ENCODE assay signal across 23 cellular contexts in genomic region chr1:179448429-179449149, GRCh38.
"Had no signal": no experiment of that assay in that cellular context is flagged by ENCODE, and none has a peak within 500 bp of the region (broad histone marks: within the 10 kb centered on the region; RNA-seq: fewer than 3 reads in every experiment).

No MANE protein-coding gene starts in this region.

- H3K79me2 ChIP-seq: parathyroid adenoma had no signal

- H3K4me1 Mint-ChIP-seq: naive thymus-derived CD4-positive, alpha-beta T cell; nephron progenitor cell; stimulated activated memory B cell treated with anti-CD40 and anti-IgM and Interleukin-4, amounts not matched to agents 10 μg/mL and 1 μg/mL and 100 μg/mL, for 72 hours had no signal

- DNase-seq: effector memory CD8-positive, alpha-beta T cell; gastrocnemius medialis; glutamatergic neuron; islet precursor cell; lower lobe of right lung; mesenchymal stem cell; naive thymus-derived CD4-positive, alpha-beta T cell; nephron progenitor cell; spleen; stimulated activated CD4-positive, alpha-beta T cell treated with anti-CD3 and anti-CD28 coated beads, Interleukin-15, amount 100 ng/mL, for 24 hours; stimulated activated CD4-positive, alpha-beta T cell treated with anti-CD3 and anti-CD28 coated beads, Interleukin-1b, Interleukin-23, amount 100 ng/mL, for 48 hours; stimulated activated CD4-positive, alpha-beta T cell treated with anti-CD3 and anti-CD28 coated beads, Interleukin-4, amount 100 ng/mL, for 24 hours; tibial artery; uterus had no signal

- H2AFZ ChIP-seq: parathyroid adenoma had no signal

- H3K27ac ChIP-seq: epithelial cell of prostate, esophagus muscularis mucosa, gastrocnemius medialis, lower lobe of right lung, parathyroid adenoma, prostate gland, spleen, tibial artery, upper lobe of left lung, uterus had no signal

- H3K36me3 ChIP-seq: esophagus muscularis mucosa, gastrocnemius medialis, lower lobe of right lung, prostate gland, spleen, tibial artery, upper lobe of left lung had no signal

- H3K27ac Mint-ChIP-seq: effector memory CD8-positive, alpha-beta T cell; naive thymus-derived CD4-positive, alpha-beta T cell; nephron progenitor cell; stimulated activated memory B cell treated with anti-CD40 and anti-IgM and Interleukin-4, amounts not matched to agents 10 μg/mL and 1 μg/mL and 100 μg/mL, for 72 hours; stimulated activated naive CD8-positive, alpha-beta T cell treated with anti-CD3 and anti-CD28 coated beads, Interleukin-15, Interleukin-2, amounts not matched to agents 100 ng/mL and 50 ng/mL, for 24 hours had no signal

- H3K9me3 Mint-ChIP-seq: stimulated activated memory B cell treated with anti-CD40 and anti-IgM and Interleukin-4, amounts not matched to agents 10 μg/mL and 1 μg/mL and 100 μg/mL, for 72 hours; stimulated activated naive CD8-positive, alpha-beta T cell treated with anti-CD3 and anti-CD28 coated beads, Interleukin-15, Interleukin-2, amounts not matched to agents 100 ng/mL and 50 ng/mL, for 24 hours had no signal

- H3K27me3 ChIP-seq: esophagus muscularis mucosa, gastrocnemius medialis, spleen, tibial artery, upper lobe of left lung, uterus had no signal

- H3K4me3 Mint-ChIP-seq: effector memory CD8-positive, alpha-beta T cell; naive thymus-derived CD4-positive, alpha-beta T cell; nephron progenitor cell; stimulated activated memory B cell treated with anti-CD40 and anti-IgM and Interleukin-4, amounts not matched to agents 10 μg/mL and 1 μg/mL and 100 μg/mL, for 72 hours; stimulated activated naive CD8-positive, alpha-beta T cell treated with anti-CD3 and anti-CD28 coated beads, Interleukin-15, Interleukin-2, amounts not matched to agents 100 ng/mL and 50 ng/mL, for 24 hours had no signal

- H3K4me1 ChIP-seq: esophagus muscularis mucosa, gastrocnemius medialis, lower lobe of right lung, parathyroid adenoma, prostate gland, spleen, tibial artery, upper lobe of left lung, uterus had no signal

- H3K36me3 Mint-ChIP-seq: naive thymus-derived CD4-positive, alpha-beta T cell had no signal

- ATAC-seq: effector memory CD8-positive, alpha-beta T cell; gastrocnemius medialis; left lobe of liver; lower lobe of right lung; naive thymus-derived CD4-positive, alpha-beta T cell; sciatic nerve; stimulated activated memory B cell treated with anti-CD40 and anti-IgM and Interleukin-4, amounts not matched to agents 10 μg/mL and 1 μg/mL and 100 μg/mL, for 72 hours had no signal

- H3K4me3 ChIP-seq: esophagus muscularis mucosa, gastrocnemius medialis, lower lobe of right lung, prostate gland, spleen, tibial artery, upper lobe of left lung, uterus had no signal
